In the genomic region with DNA sequence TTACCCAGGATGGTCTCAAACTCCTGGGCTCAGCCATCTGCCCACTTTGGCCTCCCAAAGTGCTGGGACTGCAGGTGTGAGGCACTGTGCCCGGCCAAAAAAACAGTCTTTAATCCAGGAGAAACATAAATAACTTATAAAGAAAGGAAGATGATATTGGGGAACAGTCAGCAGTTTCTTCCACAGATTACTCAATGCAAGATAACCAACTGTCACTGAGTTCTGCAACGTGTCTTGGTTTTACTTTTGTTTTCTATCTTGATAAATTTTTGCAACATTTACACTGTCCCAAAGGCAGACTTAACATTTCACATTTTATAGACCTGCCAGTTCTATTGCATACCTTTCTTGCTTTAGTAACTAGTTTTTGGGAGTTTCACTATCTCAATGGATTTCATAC, we compare ENCODE assay signal across 8 cellular contexts.
A peak's percentile ranks its signal among the peaks of the same experiment; 100 is the strongest.
DNase-seq lines count a peak whose midpoint lies in the region; ATAC-seq and TF ChIP-seq lines count a peak whose summit lies in the region.

No MANE protein-coding gene starts in this region.

- H3F3A ChIP-seq in MM.1S (ENCODE audit: insufficient read depth, low read length) (peaks cover 27% of the 10 kb centered on the region), neural progenitor cell (ENCODE audit: low read depth) (peaks cover 8% of the 10 kb centered on the region)

- H3K4me3 ChIP-seq in MM.1S (ENCODE audit: low read length) (peak overlapping the region; percentile 66), left lung (peak overlapping the region in 1 of 2 donors; percentile 9), neural progenitor cell (no peak overlapping the region)

- peaks cover 80% of the 10 kb centered on the region for H3K79me2 ChIP-seq in MM.1S (ENCODE audit: low read length)
- no peaks in the 10 kb centered on the region for H3K79me2 ChIP-seq in neural progenitor cell (ENCODE audit: low read depth)

- DNase-seq in MM.1S (peak; percentile 70), left lung (no peak), neural progenitor cell (ENCODE audit: low spot score) (no peak), NCI-H1105 treated with DMSO at 0.1 percent for 48 hours (lab: John Stamatoyannopoulos, UW) (no peak), foreskin melanocyte (no peak)

- H3K27me3 Mint-ChIP-seq in neural progenitor cell (ENCODE audit: insufficient read depth, low read depth), result peaks cover 4% of the 10 kb centered on the region

- H3K36me3 ChIP-seq in MM.1S (replicated peaks; ENCODE audit: insufficient read depth, low read length) (no peaks in the 10 kb centered on the region), left lung (no peaks in the 10 kb centered on the region), neural progenitor cell (no peaks in the 10 kb centered on the region)

- no peak overlapping the region for H3K27ac Mint-ChIP-seq in neural progenitor cell

- ATAC-seq in GM18502 (IDR thresholded peaks at IDR 0.05; ENCODE audit: poor library complexity, unreplicated experiment) (peak; percentile 73), GM21717 (IDR thresholded peaks at IDR 0.05; ENCODE audit: unreplicated experiment) (peak; percentile 85), left lung (peak; percentile 68), HG02970 (IDR thresholded peaks at IDR 0.05; ENCODE audit: low FRiP score, unreplicated experiment) (no peak)

- H3K9me2 ChIP-seq in MM.1S (replicated peaks; ENCODE audit: insufficient read depth, low read length), result no peaks in the 10 kb centered on the region

- H3K9ac ChIP-seq in MM.1S (ENCODE audit: low read length) (peak overlapping the region; percentile 61), neural progenitor cell (no peak overlapping the region)

- H2AFZ ChIP-seq in MM.1S (ENCODE audit: low read length), result peak overlapping the region; percentile 13
- no peak overlapping the region for H2AFZ ChIP-seq in neural progenitor cell (replicated peaks)

- no peaks in the 10 kb centered on the region for H4K20me1 ChIP-seq in MM.1S (ENCODE audit: insufficient read depth, low read length)
- H4K20me1 ChIP-seq in neural progenitor cell (ENCODE audit: low read depth), result no peaks in the 10 kb centered on the region

- peaks cover 7% of the 10 kb centered on the region for H3K4me1 Mint-ChIP-seq in neural progenitor cell

- H3K36me3 Mint-ChIP-seq in neural progenitor cell, result no peaks in the 10 kb centered on the region

- no peak overlapping the region for H3K4me3 Mint-ChIP-seq in neural progenitor cell

- TF ChIP-seq CTCF in MM.1S (IDR thresholded peaks at IDR 0.05; ENCODE audit: low read length), result no peak
- TF ChIP-seq CTCF in left lung (IDR thresholded peaks at IDR 0.05), result no peak
- no peak for TF ChIP-seq CTCF in neural progenitor cell (IDR thresholded peaks at IDR 0.05)

- intact Hi-C loops in left lung (cut with DNase I), result no loop called here

- H3K9me3 ChIP-seq in MM.1S (replicated peaks; ENCODE audit: insufficient read depth, low read length), result no peaks in the 10 kb centered on the region
- H3K9me3 ChIP-seq in left lung, result no peaks in the 10 kb centered on the region
- no peaks in the 10 kb centered on the region for H3K9me3 ChIP-seq in neural progenitor cell (ENCODE audit: low read depth)

- H3K4me2 ChIP-seq in MM.1S (ENCODE audit: low read depth, low read length) (peak overlapping the region; percentile 95), neural progenitor cell (no peak overlapping the region)

- H3K27me3 ChIP-seq in MM.1S (replicated peaks; ENCODE audit: insufficient read depth, low read length) (no peaks in the 10 kb centered on the region), left lung (no peaks in the 10 kb centered on the region), neural progenitor cell (no peaks in the 10 kb centered on the region)

- peaks cover 38% of the 10 kb centered on the region for H3K4me1 ChIP-seq in MM.1S (ENCODE audit: low read length)
- peaks cover 0 to 69% of the 10 kb centered on the region in 2 donors for H3K4me1 ChIP-seq in left lung
- H3K4me1 ChIP-seq in neural progenitor cell, result peaks cover 7% of the 10 kb centered on the region

- no peaks in the 10 kb centered on the region for H3K9me3 Mint-ChIP-seq in neural progenitor cell

- H3K27ac ChIP-seq in MM.1S (ENCODE audit: low read length), result peak overlapping the region; percentile 86
- H3K27ac ChIP-seq in left lung, result peak overlapping the region; percentile 54 to 76
- H3K27ac ChIP-seq in neural progenitor cell, result no peak overlapping the region
